ENCODE assay signal across 9 cellular contexts in the genomic region with DNA sequence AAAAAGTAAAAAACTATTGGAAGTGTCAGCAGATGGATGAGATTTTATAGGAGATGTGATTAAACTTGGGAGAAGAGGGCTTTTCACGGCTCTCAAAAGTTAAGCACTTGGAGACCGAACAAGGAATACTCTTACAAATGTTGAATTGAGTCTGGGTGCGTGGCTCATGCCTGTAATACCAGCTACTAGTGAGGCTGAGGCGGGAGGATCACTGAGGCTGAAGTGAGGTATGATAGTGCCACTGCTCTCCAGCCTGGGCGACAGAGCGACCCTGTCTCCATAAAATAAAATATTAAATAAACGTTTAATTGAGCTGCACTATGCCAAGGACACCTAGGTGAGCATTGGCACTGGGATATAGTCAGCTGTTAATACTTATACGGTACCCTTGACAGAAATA. TPM values are rescaled to one million over a fixed set of nuclear protein-coding genes. Genes with fewer than 3 reads are reported as not detected.
DNase-seq lines count a peak whose midpoint lies in the region; FAIRE-seq and TF ChIP-seq lines count a peak whose summit lies in the region.
"Had no signal": no experiment of that assay in that cellular context is flagged by ENCODE, and none has a peak within 500 bp of the region (broad histone marks: within the 10 kb centered on the region; RNA-seq: fewer than 3 reads in every experiment).

No MANE protein-coding gene starts in this region.

- H3K36me3 Mint-ChIP-seq in activated CD4-positive, alpha-beta T cell treated with anti-CD3 and anti-CD28 coated beads, Interleukin-2, amount 10 ng/mL, durations not matched to agents 24 days and 14 days (ENCODE audit: low read depth): peaks cover 39% of the 10 kb centered on the region

- H3K9me3 Mint-ChIP-seq in activated CD4-positive, alpha-beta T cell treated with anti-CD3 and anti-CD28 coated beads, Interleukin-2, amount 10 ng/mL, durations not matched to agents 24 days and 14 days: no peaks in the 10 kb centered on the region

- no peaks in the 10 kb centered on the region for H3K27me3 Mint-ChIP-seq in activated CD4-positive, alpha-beta T cell treated with anti-CD3 and anti-CD28 coated beads, Interleukin-2, amount 10 ng/mL, durations not matched to agents 24 days and 14 days

- H3K4me3 ChIP-seq in OCI-LY3 (ENCODE audit: low read length): no peak overlapping the region
- no peak overlapping the region for H3K4me3 ChIP-seq in endothelial cell of umbilical vein (replicated peaks in 1 of 3; ENCODE audit: insufficient read depth in 1 of 3, low read depth in 1 of 3, low read length in 3 of 3)

- TF ChIP-seq CTCF in OCI-LY3 (IDR thresholded peaks at IDR 0.05; ENCODE audit: low read depth, low read length): no peak
- no peak for TF ChIP-seq CTCF in endothelial cell of umbilical vein (IDR thresholded peaks at IDR 0.05; ENCODE audit: extremely low read depth in 1 of 2, insufficient read depth in 1 of 2, low read depth in 1 of 2, low read length in 2 of 2)

- H3K79me2 ChIP-seq in OCI-LY3 (ENCODE audit: low read length) (peaks cover 82% of the 10 kb centered on the region), endothelial cell of umbilical vein (ENCODE audit: control insufficient read depth, insufficient read depth, low read length) (peaks cover 63% of the 10 kb centered on the region)

- CTCF ChIA-PET in endothelial cell of umbilical vein (lab: Charles Lee): interaction anchor here (1.1 to 7.1 kb wide), 2 partner anchors 44 to 602 kb away, joined by 3 to 40 read pairs; no protein-coding TSS in a partner anchor

- H3K4me1 Mint-ChIP-seq in activated CD4-positive, alpha-beta T cell treated with anti-CD3 and anti-CD28 coated beads, Interleukin-2, amount 10 ng/mL, durations not matched to agents 24 days and 14 days: peaks cover 42% of the 10 kb centered on the region

- dilution Hi-C loops in endothelial cell of umbilical vein (cut with MboI; ENCODE audit: extremely low pct_ligation_motif_present, low sequenced_read_pairs): no loop called here

- H4K20me1 ChIP-seq in OCI-LY3 (ENCODE audit: insufficient read depth, low read length) (peaks cover 29% of the 10 kb centered on the region), endothelial cell of umbilical vein (replicated peaks; ENCODE audit: control insufficient read depth, extremely low read depth, insufficient read depth, low read length) (no peaks in the 10 kb centered on the region)

- H3K9ac ChIP-seq in OCI-LY3 (ENCODE audit: low read length) (no peak overlapping the region), endothelial cell of umbilical vein (replicated peaks; ENCODE audit: extremely low read depth, insufficient read depth, low read length) (no peak overlapping the region)

- FAIRE-seq in endothelial cell of umbilical vein (lab: Jason Lieb, UNC): no peak

- H3K4me1 ChIP-seq in OCI-LY3 (ENCODE audit: low read length) (peaks cover 17% of the 10 kb centered on the region), endothelial cell of umbilical vein (ENCODE audit: control insufficient read depth, extremely low read depth, insufficient read depth, low read length) (peaks cover 21% of the 10 kb centered on the region)

- intact Hi-C loops in activated CD4-positive, alpha-beta T cell treated with anti-CD3 and anti-CD28 coated beads, Interleukin-2, amount 10 ng/mL, durations not matched to agents 24 days and 14 days (cut with micrococcal nuclease): no loop called here
- intact Hi-C loops in endothelial cell of umbilical vein (cut with micrococcal nuclease): no loop called here
- intact Hi-C loops in posterior vena cava (cut with DNase I): no loop called here

- no peak overlapping the region for H2AFZ ChIP-seq in OCI-LY3 (ENCODE audit: low read depth, low read length)
- no peak overlapping the region for H2AFZ ChIP-seq in endothelial cell of umbilical vein (ENCODE audit: low read depth, low read length)

- no TSS peak for BruUV-seq in endothelial cell of umbilical vein (replicated peaks; lab: Mats Ljungman, UMichigan)

- H3K4me2 ChIP-seq in OCI-LY3 (ENCODE audit: low read length) (peak overlapping the region; percentile 94), endothelial cell of umbilical vein (ENCODE audit: insufficient read depth, low read length) (peak overlapping the region; percentile 87)

- H3K36me3 ChIP-seq in OCI-LY3 (replicated peaks; ENCODE audit: low read depth, low read length): no peaks in the 10 kb centered on the region
- no peaks in the 10 kb centered on the region for H3K36me3 ChIP-seq in endothelial cell of umbilical vein (ENCODE audit: control insufficient read depth in 2 of 2, extremely low read depth in 1 of 2, insufficient read depth in 2 of 2, low read length in 2 of 2)

- H3K27me3 ChIP-seq in OCI-LY3 (ENCODE audit: low read depth, low read length): no peaks in the 10 kb centered on the region
- no peaks in the 10 kb centered on the region for H3K27me3 ChIP-seq in endothelial cell of umbilical vein (ENCODE audit: control insufficient read depth in 2 of 2, insufficient read depth in 2 of 2, low read length in 2 of 2)

- H3K4me3 Mint-ChIP-seq in activated CD4-positive, alpha-beta T cell treated with anti-CD3 and anti-CD28 coated beads, Interleukin-2, amount 10 ng/mL, durations not matched to agents 24 days and 14 days: peak overlapping the region; percentile 98

- H3K9me3 ChIP-seq in OCI-LY3 (ENCODE audit: insufficient read depth, low read length): no peaks in the 10 kb centered on the region
- H3K9me3 ChIP-seq in endothelial cell of umbilical vein (replicated peaks; ENCODE audit: control insufficient read depth, insufficient read depth, low read length): no peaks in the 10 kb centered on the region

- H3K27ac Mint-ChIP-seq in activated CD4-positive, alpha-beta T cell treated with anti-CD3 and anti-CD28 coated beads, Interleukin-2, amount 10 ng/mL, durations not matched to agents 24 days and 14 days: no peak overlapping the region

- POLR2A ChIA-PET in endothelial cell of umbilical vein (lab: Charles Lee): no interaction called here

- TF ChIP-seq POLR2A in endothelial cell of umbilical vein (IDR thresholded peaks at IDR 0.05; ENCODE audit: low read depth, low read length): no peak

- H3K9me1 ChIP-seq in endothelial cell of umbilical vein (replicated peaks; ENCODE audit: control insufficient read depth, extremely low read depth, insufficient read depth, low read length): no peaks in the 10 kb centered on the region

- H3K27ac ChIP-seq in OCI-LY3 (ENCODE audit: low read length): no peak overlapping the region
- no peak overlapping the region for H3K27ac ChIP-seq in endothelial cell of umbilical vein (ENCODE audit: insufficient read depth, low read depth, low read length)

- DNase-seq in activated CD4-positive, alpha-beta T cell treated with anti-CD3 and anti-CD28 coated beads, Interleukin-2, amount 10 ng/mL, durations not matched to agents 24 days and 14 days: no peak
- no peak for DNase-seq in activated CD4-positive, alpha-beta T cell treated with anti-CD3 and anti-CD28 coated beads for 48 hours
- DNase-seq in endothelial cell of umbilical vein (ENCODE audit: low read depth, low spot score): no peak
- peak; percentile 56 for DNase-seq in posterior vena cava (ENCODE audit: low spot score)
- DNase-seq in activated gamma-delta T cell (lab: John Stamatoyannopoulos, UW): no peak
- DNase-seq in NCI-H187 treated with DMSO at 0.1 percent for 48 hours (lab: John Stamatoyannopoulos, UW): no peak
- no peak for DNase-seq in NCI-H446 treated with DMSO at 0.1 percent for 48 hours (lab: John Stamatoyannopoulos, UW)
- DNase-seq: NCI-H345 had no signal

TF ChIP-seq in endothelial cell of umbilical vein, 7 proteins besides CTCF, POLR2A, EP300 and RAD21:
- no peak for TF ChIP-seq GATA2 (IDR thresholded peaks at IDR 0.05; ENCODE audit: insufficient read depth, insufficient read length, low read depth, low read length)
- TF ChIP-seq JUN (IDR thresholded peaks at IDR 0.05; ENCODE audit: borderline replicate concordance, insufficient read depth, insufficient read length, low read depth): no peak
- no peak for TF ChIP-seq MYC (IDR thresholded peaks at IDR 0.05; ENCODE audit: low read depth, low read length)
- TF ChIP-seq POLR2AphosphoS5 (IDR thresholded peaks at IDR 0.05; ENCODE audit: insufficient read depth, low read depth, low read length): no peak
- TF ChIP-seq FOS (IDR thresholded peaks at IDR 0.05; ENCODE audit: borderline replicate concordance, insufficient read depth, low read length): no peak
- TF ChIP-seq EZH2 (IDR thresholded peaks at IDR 0.05; ENCODE audit: borderline replicate concordance, low read depth, low read length, severe bottlenecking): no peak
- TF ChIP-seq, protein P1, sequence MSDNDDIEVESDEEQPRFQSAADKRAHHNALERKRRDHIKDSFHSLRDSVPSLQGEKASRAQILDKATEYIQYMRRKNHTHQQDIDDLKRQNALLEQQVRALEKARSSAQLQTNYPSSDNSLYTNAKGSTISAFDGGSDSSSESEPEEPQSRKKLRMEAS (IDR thresholded peaks at IDR 0.05; ENCODE audit: insufficient read depth, insufficient read length): no peak

RNA-seq across cellular contexts. Expression of gene CEP57, which starts 1.9 kb away (rescaled TPM):
- 75.7 and 87.6 TPM in 2 replicates for total RNA-seq in activated CD4-positive, alpha-beta T cell treated with anti-CD3 and anti-CD28 coated beads, Interleukin-2, amount 10 ng/mL, durations not matched to agents 24 days and 14 days
- total RNA-seq in endothelial cell of umbilical vein: 35.2 and 38.5 TPM in 2 replicates
- polyA plus RNA-seq in endothelial cell of umbilical vein: 11.5 and 16.0 TPM in 2 replicates
- polyA plus RNA-seq in endothelial cell of umbilical vein (2011; cell fraction: cytosol; rRNA removed): 17.0 and 17.4 TPM in 2 replicates
- 32.8 and 45.3 TPM in 2 replicates for polyA plus RNA-seq in endothelial cell of umbilical vein (2011; cell fraction: nucleus; rRNA removed)
- 28.3 and 28.9 TPM in 2 replicates for polyA plus RNA-seq in endothelial cell of umbilical vein (2012)
- 16.4 and 16.7 TPM in 2 replicates for polyA minus RNA-seq in endothelial cell of umbilical vein
- polyA minus RNA-seq in endothelial cell of umbilical vein (2011; cell fraction: cytosol; rRNA and poly(A)+ RNA removed): 32.6 TPM
- 23.8 and 28.1 TPM in 2 replicates for polyA minus RNA-seq in endothelial cell of umbilical vein (2011; cell fraction: nucleus; rRNA and poly(A)+ RNA removed)
- total RNA-seq in posterior vena cava: 10 to 100 TPM; 22.0 to 26.7 TPM

RNA-seq across cellular contexts. Expression of gene FAM76B, which starts 2.6 kb away (rescaled TPM):
- total RNA-seq in activated CD4-positive, alpha-beta T cell treated with anti-CD3 and anti-CD28 coated beads, Interleukin-2, amount 10 ng/mL, durations not matched to agents 24 days and 14 days: 39.1 and 43.0 TPM in 2 replicates
- total RNA-seq in endothelial cell of umbilical vein: 24.7 and 25.7 TPM in 2 replicates
- polyA plus RNA-seq in endothelial cell of umbilical vein: 5.9 and 6.7 TPM in 2 replicates
- 8.4 and 11.0 TPM in 2 replicates for polyA plus RNA-seq in endothelial cell of umbilical vein (2011; cell fraction: cytosol; rRNA removed)
- polyA plus RNA-seq in endothelial cell of umbilical vein (2011; cell fraction: nucleus; rRNA removed): 73.1 and 117 TPM in 2 replicates
- 14.2 and 18.8 TPM in 2 replicates for polyA plus RNA-seq in endothelial cell of umbilical vein (2012)
- 10.2 and 20.3 TPM in 2 replicates for polyA minus RNA-seq in endothelial cell of umbilical vein
- polyA minus RNA-seq in endothelial cell of umbilical vein (2011; cell fraction: cytosol; rRNA and poly(A)+ RNA removed): 16.3 TPM
- 43.7 and 56.2 TPM in 2 replicates for polyA minus RNA-seq in endothelial cell of umbilical vein (2011; cell fraction: nucleus; rRNA and poly(A)+ RNA removed)
- total RNA-seq in posterior vena cava: 10 to 100 TPM; 17.3 to 24.3 TPM
